In genomic region chr3:197736010-197736490, GRCh38 we compare ENCODE assay signal across 8 cellular contexts. TPM values are rescaled to one million over a fixed set of nuclear protein-coding genes. Genes with fewer than 3 reads are reported as not detected.
A peak's percentile ranks its signal among the peaks of the same experiment; 100 is the strongest.
DNase-seq lines count a peak whose midpoint lies in the region; ATAC-seq and TF ChIP-seq lines count a peak whose summit lies in the region.

No MANE protein-coding gene starts in this region.

- peaks cover 20% of the 10 kb centered on the region for H3K36me3 Mint-ChIP-seq in activated CD4-positive, alpha-beta memory T cell treated with anti-CD3 and anti-CD28 coated beads, Interleukin-2, amount 10 ng/mL, durations not matched to agents 7 days and 5 days (ENCODE audit: low read depth)

- peak overlapping the region; percentile 92 for H3K4me3 Mint-ChIP-seq in activated CD4-positive, alpha-beta memory T cell treated with anti-CD3 and anti-CD28 coated beads, Interleukin-2, amount 10 ng/mL, durations not matched to agents 7 days and 5 days

- peaks cover 14% of the 10 kb centered on the region for H3K4me1 ChIP-seq in muscle layer of colon (ENCODE audit: insufficient read depth, low read length)
- H3K4me1 ChIP-seq in thoracic aorta (ENCODE audit: control insufficient read depth in 1 of 2, low read depth in 2 of 2): peaks cover 7 to 22% of the 10 kb centered on the region in 2 donors

- no peaks in the 10 kb centered on the region for H3K27me3 Mint-ChIP-seq in activated CD4-positive, alpha-beta memory T cell treated with anti-CD3 and anti-CD28 coated beads, Interleukin-2, amount 10 ng/mL, durations not matched to agents 7 days and 5 days

- in situ Hi-C loops in G401 (cut with HindIII; ENCODE audit: low sequenced_read_pairs): no loop called here

- ATAC-seq in thoracic aorta (ENCODE audit: insufficient number of reproducible peaks, low FRiP score, low read depth): no peak

- no peak for TF ChIP-seq CTCF in thoracic aorta (IDR thresholded peaks at IDR 0.05)

- DNase-seq in G401 (ENCODE audit: low spot score): peak; percentile 26
- no peak for DNase-seq in Jurkat, Clone E6-1 (ENCODE audit: low read depth, low spot score)
- peak; percentile 66 for DNase-seq in activated CD4-positive, alpha-beta memory T cell treated with anti-CD3 and anti-CD28 coated beads, Interleukin-2, amount 10 ng/mL, durations not matched to agents 7 days and 5 days
- peak; percentile 31 for DNase-seq in epidermal melanocyte (ENCODE audit: insufficient read length, low spot score)
- no peak for DNase-seq in thoracic aorta (ENCODE audit: low spot score)
- no peak for DNase-seq in COR-L47 (lab: John Stamatoyannopoulos, UW)
- no peak for DNase-seq in SKM-1 (lab: John Stamatoyannopoulos, UW; ENCODE audit: unreplicated experiment)

- H3K27me3 ChIP-seq in muscle layer of colon (ENCODE audit: control insufficient read depth in 1 of 2, insufficient read depth in 2 of 2, low read length in 2 of 2): no peaks in the 10 kb centered on the region
- no peaks in the 10 kb centered on the region for H3K27me3 ChIP-seq in thoracic aorta (replicated peaks; ENCODE audit: insufficient read depth)

- H3K9ac ChIP-seq in muscle layer of colon (ENCODE audit: low read length): peak overlapping the region; percentile 74

- no peaks in the 10 kb centered on the region for H3K9me3 Mint-ChIP-seq in activated CD4-positive, alpha-beta memory T cell treated with anti-CD3 and anti-CD28 coated beads, Interleukin-2, amount 10 ng/mL, durations not matched to agents 7 days and 5 days

- H3K9me3 ChIP-seq in muscle layer of colon (ENCODE audit: low read length): no peaks in the 10 kb centered on the region
- no peaks in the 10 kb centered on the region for H3K9me3 ChIP-seq in thoracic aorta

- H3K4me3 ChIP-seq in Jurkat, Clone E6-1 (ENCODE audit: low read length): peak overlapping the region; percentile 85
- peak overlapping the region; percentile 80 to 89 for H3K4me3 ChIP-seq in muscle layer of colon (ENCODE audit: low read depth in 1 of 2, low read length in 2 of 2)
- peak overlapping the region; percentile 99 for H3K4me3 ChIP-seq in thoracic aorta

- H3K36me3 ChIP-seq in muscle layer of colon (ENCODE audit: insufficient read depth, low read length): no peaks in the 10 kb centered on the region
- H3K36me3 ChIP-seq in thoracic aorta: no peaks in the 10 kb centered on the region

- H3K27ac ChIP-seq in muscle layer of colon (ENCODE audit: low read depth, low read length) (peak overlapping the region; percentile 86), thoracic aorta (peak overlapping the region; percentile 79 to 89)

- peak overlapping the region; percentile 92 for H3K27ac Mint-ChIP-seq in activated CD4-positive, alpha-beta memory T cell treated with anti-CD3 and anti-CD28 coated beads, Interleukin-2, amount 10 ng/mL, durations not matched to agents 7 days and 5 days

- peaks cover 41% of the 10 kb centered on the region for H3K4me1 Mint-ChIP-seq in activated CD4-positive, alpha-beta memory T cell treated with anti-CD3 and anti-CD28 coated beads, Interleukin-2, amount 10 ng/mL, durations not matched to agents 7 days and 5 days

- POLR2A ChIA-PET in activated CD4-positive, alpha-beta memory T cell treated with anti-CD3 and anti-CD28 coated beads, Interleukin-2, amount 10 ng/mL, durations not matched to agents 7 days and 5 days (lab: Charles Lee): interaction anchor here (0.9 to 4.1 kb wide), 7 partner anchors 10 to 215 kb away, joined by 4 to 37 read pairs (median 8); partner anchors contain the start of genes FYTTD1, LRCH3 and RPL35A

- CTCF ChIA-PET in activated CD4-positive, alpha-beta memory T cell treated with anti-CD3 and anti-CD28 coated beads, Interleukin-2, amount 10 ng/mL, durations not matched to agents 7 days and 5 days (lab: Charles Lee): interaction anchor here (1.2 to 1.9 kb wide), 3 partner anchors 18 to 24 kb away, joined by 3 to 8 read pairs (median 4); no protein-coding TSS in a partner anchor

RNA-seq across cellular contexts. Expression of gene RUBCN, which starts 0.7 kb away (rescaled TPM):
- total RNA-seq in G401 (2014; rRNA removed; shearing (Covaris generic)): 3.8 and 9.4 TPM in 2 replicates
- polyA plus RNA-seq in Jurkat, Clone E6-1 (2012; ENCODE audit: insufficient read depth, insufficient read length): 11.5 TPM
- total RNA-seq in activated CD4-positive, alpha-beta memory T cell treated with anti-CD3 and anti-CD28 coated beads, Interleukin-2, amount 10 ng/mL, durations not matched to agents 7 days and 5 days: 10 to 100 TPM; 46.8 to 47.4 TPM
- total RNA-seq in thoracic aorta: 10 to 100 TPM; 52.1 to 67.3 TPM

RNA-seq across cellular contexts. Expression of gene FYTTD1, which starts 13.6 kb away (rescaled TPM):
- 42.6 and 94.6 TPM in 2 replicates for total RNA-seq in G401 (2014; rRNA removed; shearing (Covaris generic))
- 44.3 TPM for polyA plus RNA-seq in Jurkat, Clone E6-1 (2012; ENCODE audit: insufficient read depth, insufficient read length)
- 10 to 100 TPM; 41.7 to 45.1 TPM for total RNA-seq in activated CD4-positive, alpha-beta memory T cell treated with anti-CD3 and anti-CD28 coated beads, Interleukin-2, amount 10 ng/mL, durations not matched to agents 7 days and 5 days
- total RNA-seq in thoracic aorta: 10 to 100 TPM; 20.4 to 47.3 TPM

RNA-seq across cellular contexts. Expression of gene LRCH3, which starts 55.0 kb away (rescaled TPM):
- total RNA-seq in G401 (2014; rRNA removed; shearing (Covaris generic)): 24.6 and 27.0 TPM in 2 replicates
- polyA plus RNA-seq in Jurkat, Clone E6-1 (2012; ENCODE audit: insufficient read depth, insufficient read length): 20.6 TPM
- total RNA-seq in activated CD4-positive, alpha-beta memory T cell treated with anti-CD3 and anti-CD28 coated beads, Interleukin-2, amount 10 ng/mL, durations not matched to agents 7 days and 5 days: 10 to 100 TPM; 58.5 to 65.8 TPM
- total RNA-seq in thoracic aorta: 10 to 100 TPM; 66.7 to 87.6 TPM

Comparison
In these comparisons a context has a peak if more than half of its experiments do, and no peak if none do; other contexts are left out.
1. DNase-seq: peak in G401 (single experiment), activated CD4-positive, alpha-beta memory T cell treated with anti-CD3 and anti-CD28 coated beads, Interleukin-2, amount 10 ng/mL, durations not matched to agents 7 days and 5 days (single experiment) and epidermal melanocyte (single experiment); none in Jurkat, Clone E6-1 (single experiment), thoracic aorta (single experiment), COR-L47 (single experiment) and SKM-1 (single experiment).
2. Peak in every context shown above with its lines, with median percentiles within 50 percentile points of each other: H3K4me3 ChIP-seq.